21 cellular contexts compared by ENCODE assay signal in genomic region chr4:174422893-174423256, GRCh38.
A peak's percentile ranks its signal among the peaks of the same experiment; 100 is the strongest.
DNase-seq lines count a peak whose midpoint lies in the region; ATAC-seq and TF ChIP-seq lines count a peak whose summit lies in the region.
"Had no signal": no experiment of that assay in that cellular context is flagged by ENCODE, and none has a peak within 500 bp of the region (broad histone marks: within the 10 kb centered on the region; RNA-seq: fewer than 3 reads in every experiment).

No MANE protein-coding gene starts in this region.

- H3K27ac Mint-ChIP-seq in T-helper 2 cell treated with Interferon-gamma antibody and Interleukin-4, amounts not matched to agents 5 μg/mL and 100 μg/mL, for 36 hours, result no peak overlapping the region
- H3K27ac Mint-ChIP-seq: activated naive CD8-positive, alpha-beta T cell; GM23338; stimulated activated memory B cell treated with anti-CD40 and anti-IgM and Interleukin-4, amounts not matched to agents 10 μg/mL and 1 μg/mL and 100 μg/mL, for 72 hours had no signal

- no peaks in the 10 kb centered on the region for H3K9me3 Mint-ChIP-seq in T-helper 2 cell treated with Interferon-gamma antibody and Interleukin-4, amounts not matched to agents 5 μg/mL and 100 μg/mL, for 36 hours
- H3K9me3 Mint-ChIP-seq: activated T-cell treated with anti-CD3 and anti-CD28 coated beads, Interleukin-2, amount 50 U/mL, for 24 hours; stimulated activated memory B cell treated with anti-CD40 and anti-IgM and Interleukin-4, amounts not matched to agents 10 μg/mL and 1 μg/mL and 100 μg/mL, for 72 hours had no signal

- H3K27ac ChIP-seq in BLaER1, result no peak overlapping the region
- no peak overlapping the region for H3K27ac ChIP-seq in OCI-LY3 (ENCODE audit: low read length)
- no peak overlapping the region for H3K27ac ChIP-seq in esophagus muscularis mucosa (replicated peaks in 1 of 4)
- H3K27ac ChIP-seq: left lung, upper lobe of left lung had no signal

- H3K4me3 ChIP-seq in BLaER1 (no peak overlapping the region), OCI-LY3 (ENCODE audit: low read length) (0 out of 2 replicates have a peak overlapping the region, but pooled peaks have one; percentile 3), endocrine pancreas (ENCODE audit: control insufficient read depth, insufficient read depth, low read length) (peak overlapping the region; percentile 60), esophagus muscularis mucosa (no peak overlapping the region)
- H3K4me3 ChIP-seq: GM23338, left lung, upper lobe of left lung had no signal

- no peaks in the 10 kb centered on the region for H3K79me2 ChIP-seq in OCI-LY3 (ENCODE audit: low read length)

- TF ChIP-seq CTCF in OCI-LY3 (IDR thresholded peaks at IDR 0.05; ENCODE audit: low read depth, low read length), result no peak
- no peak for TF ChIP-seq CTCF in esophagus muscularis mucosa (IDR thresholded peaks at IDR 0.05)

- H3K4me3 Mint-ChIP-seq in T-helper 2 cell treated with Interferon-gamma antibody and Interleukin-4, amounts not matched to agents 5 μg/mL and 100 μg/mL, for 36 hours, result no peak overlapping the region
- H3K4me3 Mint-ChIP-seq: GM23338; stimulated activated memory B cell treated with anti-CD40 and anti-IgM and Interleukin-4, amounts not matched to agents 10 μg/mL and 1 μg/mL and 100 μg/mL, for 72 hours had no signal

- H3K36me3 ChIP-seq in BLaER1 (no peaks in the 10 kb centered on the region), OCI-LY3 (replicated peaks; ENCODE audit: low read depth, low read length) (no peaks in the 10 kb centered on the region), endocrine pancreas (ENCODE audit: control insufficient read depth, insufficient read depth, low read length) (no peaks in the 10 kb centered on the region), esophagus muscularis mucosa (no peaks in the 10 kb centered on the region)
- H3K36me3 ChIP-seq: left lung, upper lobe of left lung had no signal

- peaks cover 13% of the 10 kb centered on the region for H3K4me1 Mint-ChIP-seq in T-helper 2 cell treated with Interferon-gamma antibody and Interleukin-4, amounts not matched to agents 5 μg/mL and 100 μg/mL, for 36 hours (ENCODE audit: low read depth)
- H3K4me1 Mint-ChIP-seq: GM23338 had no signal

- H3K9me3 ChIP-seq in BLaER1 (peaks cover 2% of the 10 kb centered on the region; the same call in 1 of the 2 replicates), OCI-LY3 (ENCODE audit: insufficient read depth, low read length) (no peaks in the 10 kb centered on the region), endocrine pancreas (ENCODE audit: control insufficient read depth, low read length) (no peaks in the 10 kb centered on the region), esophagus muscularis mucosa (no peaks in the 10 kb centered on the region)
- H3K9me3 ChIP-seq: left lung, upper lobe of left lung had no signal

- H3K27me3 Mint-ChIP-seq in T-helper 2 cell treated with Interferon-gamma antibody and Interleukin-4, amounts not matched to agents 5 μg/mL and 100 μg/mL, for 36 hours (ENCODE audit: low read depth), result peaks cover 5% of the 10 kb centered on the region
- H3K27me3 Mint-ChIP-seq: activated naive CD8-positive, alpha-beta T cell; activated T-cell treated with anti-CD3 and anti-CD28 coated beads, Interleukin-2, amount 50 U/mL, for 24 hours had no signal

- intact Hi-C loops in esophagus muscularis mucosa (cut with DNase I), result no loop called here

- no peaks in the 10 kb centered on the region for H3K36me3 Mint-ChIP-seq in T-helper 2 cell treated with Interferon-gamma antibody and Interleukin-4, amounts not matched to agents 5 μg/mL and 100 μg/mL, for 36 hours (ENCODE audit: low read depth)
- H3K36me3 Mint-ChIP-seq: activated naive CD8-positive, alpha-beta T cell; stimulated activated memory B cell treated with anti-CD40 and anti-IgM and Interleukin-4, amounts not matched to agents 10 μg/mL and 1 μg/mL and 100 μg/mL, for 72 hours had no signal

- peaks cover 48% of the 10 kb centered on the region for H3K4me1 ChIP-seq in BLaER1
- peaks cover 12% of the 10 kb centered on the region for H3K4me1 ChIP-seq in OCI-LY3 (ENCODE audit: low read length)
- H3K4me1 ChIP-seq in endocrine pancreas (ENCODE audit: control insufficient read depth, insufficient read depth, low read length), result peaks cover 6% of the 10 kb centered on the region
- peaks cover 7 to 12% (median 10%) of the 10 kb centered on the region in 4 donors for H3K4me1 ChIP-seq in esophagus muscularis mucosa

- no peak for TF ChIP-seq POLR2A in esophagus muscularis mucosa (IDR thresholded peaks at IDR 0.05; ENCODE audit: low read depth)

- ATAC-seq in GM21619 (IDR thresholded peaks at IDR 0.05; ENCODE audit: unreplicated experiment), result peak; percentile 25
- ATAC-seq: GM23338; Right ventricle myocardium inferior; stimulated activated memory B cell treated with anti-CD40 and anti-IgM and Interleukin-4, amounts not matched to agents 10 μg/mL and 1 μg/mL and 100 μg/mL, for 72 hours had no signal

- DNase-seq in NCI-H2107 (lab: John Stamatoyannopoulos, UW) (no peak), NCI-H1105 (lab: John Stamatoyannopoulos, UW) (no peak), esophagus muscularis mucosa (ENCODE audit: extremely low spot score) (no peak)
- no peak for DNase-seq in T-helper 2 cell treated with Interferon-gamma antibody and Interleukin-4, amounts not matched to agents 5 μg/mL and 100 μg/mL, for 36 hours (ENCODE audit: low spot score)
- DNase-seq: activated T-cell treated with anti-CD3 and anti-CD28 coated beads, Interleukin-2, amount 50 U/mL, for 24 hours; DMS153; effector CD4-positive, alpha-beta T cell; NCI-H1048; NCI-H2171 treated with DMSO at 0.1 percent for 48 hours; posterior cingulate gyrus; T1000; upper lobe of left lung had no signal

- H3K27me3 ChIP-seq in BLaER1 (no peaks in the 10 kb centered on the region), OCI-LY3 (ENCODE audit: low read depth, low read length) (no peaks in the 10 kb centered on the region), endocrine pancreas (ENCODE audit: control insufficient read depth, insufficient read depth, low read length) (no peaks in the 10 kb centered on the region), esophagus muscularis mucosa (no peaks in the 10 kb centered on the region)
- H3K27me3 ChIP-seq: left lung, upper lobe of left lung had no signal

- no peaks in the 10 kb centered on the region for H4K20me1 ChIP-seq in BLaER1
- no peaks in the 10 kb centered on the region for H4K20me1 ChIP-seq in OCI-LY3 (ENCODE audit: insufficient read depth, low read length)

- H3K4me2 ChIP-seq in BLaER1 (peak overlapping the region; percentile 71), OCI-LY3 (ENCODE audit: low read length) (peak overlapping the region; percentile 31)
- H3K4me2 ChIP-seq: GM23338 had no signal

- H2AFZ ChIP-seq in OCI-LY3 (ENCODE audit: low read depth, low read length), result no peak overlapping the region
- H2AFZ ChIP-seq: GM23338 had no signal

- no peak overlapping the region for H3K9ac ChIP-seq in BLaER1
- H3K9ac ChIP-seq in OCI-LY3 (ENCODE audit: low read length), result no peak overlapping the region
- no peak overlapping the region for H3K9ac ChIP-seq in endocrine pancreas (ENCODE audit: control insufficient read depth, insufficient read depth, low read length)

- TF ChIP-seq EP300 in esophagus muscularis mucosa (IDR thresholded peaks at IDR 0.05), result no peak

Comparison
In these comparisons a context has a peak if more than half of its experiments do, and no peak if none do; other contexts are left out.
1. H3K4me3 ChIP-seq: peak in OCI-LY3 (single experiment) and endocrine pancreas (single experiment); none in BLaER1 (single experiment) and esophagus muscularis mucosa (0 of 4).